ENCODE assay signal across 1 cellular context in the genomic region with DNA sequence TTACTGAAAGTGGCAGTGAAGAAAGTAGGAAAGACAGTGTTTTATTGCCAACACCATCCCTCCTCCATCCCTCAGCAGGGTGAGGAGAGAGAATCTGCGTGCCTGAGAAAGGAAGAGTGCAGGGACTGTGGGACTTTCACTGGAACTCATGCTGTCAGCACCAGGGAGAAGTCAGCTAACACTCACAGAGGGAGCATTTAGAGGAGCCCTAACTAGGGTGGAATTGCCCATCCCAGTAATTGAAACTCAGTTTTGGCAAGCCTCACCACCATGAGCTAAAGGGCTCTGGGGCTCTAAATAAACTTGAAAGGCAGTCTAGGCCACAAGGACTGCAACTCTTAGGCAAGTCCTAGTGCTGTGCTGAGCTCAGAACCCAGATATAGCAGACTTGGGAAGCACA.
TF ChIP-seq lines count a peak whose summit lies in the region.

No MANE protein-coding gene starts in this region.

TF ChIP-seq in IMR-90, 13 proteins besides CTCF, POLR2A, EP300 and RAD21 (continued from another document):
- TF ChIP-seq, protein P1, sequence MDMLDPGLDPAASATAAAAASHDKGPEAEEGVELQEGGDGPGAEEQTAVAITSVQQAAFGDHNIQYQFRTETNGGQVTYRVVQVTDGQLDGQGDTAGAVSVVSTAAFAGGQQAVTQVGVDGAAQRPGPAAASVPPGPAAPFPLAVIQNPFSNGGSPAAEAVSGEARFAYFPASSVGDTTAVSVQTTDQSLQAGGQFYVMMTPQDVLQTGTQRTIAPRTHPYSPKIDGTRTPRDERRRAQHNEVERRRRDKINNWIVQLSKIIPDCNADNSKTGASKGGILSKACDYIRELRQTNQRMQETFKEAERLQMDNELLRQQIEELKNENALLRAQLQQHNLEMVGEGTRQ (IDR thresholded peaks at IDR 0.05; ENCODE audit: low read depth, low read length): no peak
